ENCODE assay signal across 13 cellular contexts in genomic region chr5:147303976-147304375, GRCh38.
DNase-seq lines count a peak whose midpoint lies in the region; ATAC-seq and TF ChIP-seq lines count a peak whose summit lies in the region.
"Had no signal": no experiment of that assay in that cellular context is flagged by ENCODE, and none has a peak within 500 bp of the region (broad histone marks: within the 10 kb centered on the region; RNA-seq: fewer than 3 reads in every experiment).

No MANE protein-coding gene starts in this region.

- CTCF ChIA-PET in IMR-90 (lab: Yijun Ruan, JAX): interaction anchor here (0.6 kb wide), 1 partner anchor 341 kb away, joined by 3 read pairs; no protein-coding TSS in a partner anchor

- no peak overlapping the region for H3K56ac ChIP-seq in IMR-90 (ENCODE audit: extremely low read depth, insufficient read depth, low read length)

- H3K9me3 ChIP-seq in IMR-90 (ENCODE audit: control insufficient read depth, insufficient read depth, low read length): no peaks in the 10 kb centered on the region

- in situ Hi-C loops in IMR-90 (cut with MboI; ENCODE audit: low sequenced_read_pairs): no loop called here

- H2BK120ac ChIP-seq in IMR-90 (ENCODE audit: low read depth, low read length): no peak overlapping the region

- H2BK15ac ChIP-seq in IMR-90 (ENCODE audit: low read depth, low read length): no peak overlapping the region

- H3K9me1 ChIP-seq in IMR-90 (ENCODE audit: insufficient read depth, low read length): no peaks in the 10 kb centered on the region

- no peak overlapping the region for H3K9ac ChIP-seq in IMR-90 (ENCODE audit: low read depth, low read length)

- H3K4me2 ChIP-seq in IMR-90 (ENCODE audit: low read depth, low read length): no peak overlapping the region; the same call in 1 of the 2 replicates

- no peak overlapping the region for H3K23ac ChIP-seq in IMR-90 (ENCODE audit: low read depth, low read length)

- no peak overlapping the region for H4K5ac ChIP-seq in IMR-90 (ENCODE audit: low read depth, low read length)

- no CpG with 5 or more reads among the region's 2 CpGs for WGBS in IMR-90 (ENCODE audit: extremely low coverage in 2 of 2, insufficient read length in 1 of 2), 2 experiments

- H3K27me3 ChIP-seq in IMR-90 (ENCODE audit: control insufficient read depth, insufficient read depth, low read length): no peaks in the 10 kb centered on the region; the same call in 1 of the 2 replicates

- no peak for TF ChIP-seq POLR2A in IMR-90 (IDR thresholded peaks at IDR 0.05; ENCODE audit: low read depth, low read length)

- TF ChIP-seq RAD21 in IMR-90 (IDR thresholded peaks at IDR 0.05; ENCODE audit: low read length): no peak

- H3K27ac ChIP-seq in IMR-90 (ENCODE audit: insufficient read depth, low read length) (no peak overlapping the region), coronary artery (peak overlapping the region; percentile 28 to 49)

- BruUV-seq in IMR-90 (replicated peaks; lab: Mats Ljungman, UMichigan): no TSS peak

- ATAC-seq in IMR-90 (ENCODE audit: low read depth) (peak; percentile 81), HG03565 (IDR thresholded peaks at IDR 0.05; ENCODE audit: unreplicated experiment) (no peak), HG02938 (IDR thresholded peaks at IDR 0.05; ENCODE audit: unreplicated experiment) (no peak)
- ATAC-seq: natural killer cell had no signal

- DNase-seq in AG10803 (ENCODE audit: low read depth): peak; percentile 78
- peak; percentile 79 for DNase-seq in IMR-90
- DNase-seq in coronary artery (ENCODE audit: low spot score): no peak
- peak; percentile 49 for DNase-seq in mucosa of gallbladder (ENCODE audit: low spot score)
- no peak for DNase-seq in HuH-7 (ENCODE audit: low spot score)
- DNase-seq in NCI-H1436 treated with DMSO at 0.1 percent for 48 hours (lab: John Stamatoyannopoulos, UW): no peak
- DNase-seq: activated CD8-positive, alpha-beta memory T cell treated with anti-CD3 and anti-CD28 coated beads for 24 hours; COR-L47; natural killer cell; NCI-H2081 treated with DMSO at 0.1 percent for 48 hours; stimulated activated CD4-positive, alpha-beta T cell treated with anti-CD3 and anti-CD28 coated beads, Interleukin-1b, Interleukin-23, amount 100 ng/mL, for 48 hours had no signal

- H4K91ac ChIP-seq in IMR-90 (ENCODE audit: insufficient read depth, low read depth, low read length): no peak overlapping the region

- intact Hi-C loops in IMR-90 (cut with micrococcal nuclease): no loop called here

- H2AFZ ChIP-seq in IMR-90 (replicated peaks; ENCODE audit: low read length, poor library complexity): no peak overlapping the region

- peak overlapping the region; percentile 19 for H2BK5ac ChIP-seq in IMR-90 (ENCODE audit: low read depth, low read length, poor library complexity, severe bottlenecking)

- no peaks in the 10 kb centered on the region for H3K36me3 ChIP-seq in IMR-90 (ENCODE audit: control insufficient read depth, insufficient read depth, low read length)

- H3K14ac ChIP-seq in IMR-90 (replicated peaks; ENCODE audit: low read depth, low read length): no peak overlapping the region

- no peak for TF ChIP-seq CTCF in AG10803 (conservative IDR thresholded peaks at IDR 0.05; ENCODE audit: low read length)
- TF ChIP-seq CTCF in IMR-90 (conservative IDR thresholded peaks at IDR 0.05; ENCODE audit: low read depth, low read length): no peak
- TF ChIP-seq CTCF in coronary artery (IDR thresholded peaks at IDR 0.05): no peak

- H3K4ac ChIP-seq in IMR-90 (ENCODE audit: low read depth, low read length): no peak overlapping the region

- no peaks in the 10 kb centered on the region for H4K20me1 ChIP-seq in IMR-90 (ENCODE audit: insufficient read depth, low read length)

- H3K4me3 ChIP-seq in AG10803 (ENCODE audit: low read length) (no peak overlapping the region), IMR-90 (ENCODE audit: insufficient read depth, low read depth, low read length) (no peak overlapping the region), coronary artery (no peak overlapping the region)

- dilution Hi-C loops in IMR-90 (cut with HindIII; ENCODE audit: low sequenced_read_pairs, unreplicated experiment): no loop called here

- POLR2A ChIA-PET in IMR-90 (lab: Charles Lee; ENCODE audit: unreplicated experiment): no interaction called here

- H3K18ac ChIP-seq in IMR-90 (ENCODE audit: low read depth, low read length): no peak overlapping the region

- no peak overlapping the region for H2AK9ac ChIP-seq in IMR-90 (replicated peaks; ENCODE audit: low read depth, low read length, poor library complexity)

- H2BK20ac ChIP-seq in IMR-90 (ENCODE audit: low read depth, low read length): no peak overlapping the region

- H2AK5ac ChIP-seq in IMR-90 (ENCODE audit: low read depth, low read length): no peak overlapping the region

- H3K79me1 ChIP-seq in IMR-90 (ENCODE audit: low read depth in 1 of 2, low read length in 2 of 2): no peaks in the 10 kb centered on the region

- H3K4me1 ChIP-seq in IMR-90 (ENCODE audit: control insufficient read depth, insufficient read depth, low read length): no peaks in the 10 kb centered on the region; the same call in 1 of the 2 replicates

- H4K8ac ChIP-seq in IMR-90 (ENCODE audit: low read depth in 2 of 2, low read length in 2 of 2): no peak overlapping the region

TF ChIP-seq in IMR-90, 13 proteins besides CTCF, POLR2A, EP300 and RAD21:
- TF ChIP-seq MXI1 (IDR thresholded peaks at IDR 0.05; ENCODE audit: borderline replicate concordance, low read depth, low read length) (no peak), RCOR1 (IDR thresholded peaks at IDR 0.05; ENCODE audit: insufficient replicate concordance, low read length) (no peak), FOS (IDR thresholded peaks at IDR 0.05; ENCODE audit: low read depth, low read length) (no peak), ELK1 (IDR thresholded peaks at IDR 0.05; ENCODE audit: borderline replicate concordance, low read depth, low read length) (no peak), MAZ (IDR thresholded peaks at IDR 0.05; ENCODE audit: borderline replicate concordance, low read depth, low read length) (no peak), MAFK (IDR thresholded peaks at IDR 0.05; ENCODE audit: low read depth, low read length) (no peak), BHLHE40 (IDR thresholded peaks at IDR 0.05; ENCODE audit: low read depth, low read length) (no peak), NFE2L2 (IDR thresholded peaks at IDR 0.05; ENCODE audit: low read depth, low read length) (no peak), SMC3 (IDR thresholded peaks at IDR 0.05; ENCODE audit: low read depth, low read length) (no peak), CEBPB (IDR thresholded peaks at IDR 0.05; ENCODE audit: low read depth, low read length) (no peak), RFX5 (IDR thresholded peaks at IDR 0.05; ENCODE audit: low read depth, low read length) (no peak), CHD1 (IDR thresholded peaks at IDR 0.05; ENCODE audit: low read depth, low read length) (no peak)
- TF ChIP-seq, protein P1, sequence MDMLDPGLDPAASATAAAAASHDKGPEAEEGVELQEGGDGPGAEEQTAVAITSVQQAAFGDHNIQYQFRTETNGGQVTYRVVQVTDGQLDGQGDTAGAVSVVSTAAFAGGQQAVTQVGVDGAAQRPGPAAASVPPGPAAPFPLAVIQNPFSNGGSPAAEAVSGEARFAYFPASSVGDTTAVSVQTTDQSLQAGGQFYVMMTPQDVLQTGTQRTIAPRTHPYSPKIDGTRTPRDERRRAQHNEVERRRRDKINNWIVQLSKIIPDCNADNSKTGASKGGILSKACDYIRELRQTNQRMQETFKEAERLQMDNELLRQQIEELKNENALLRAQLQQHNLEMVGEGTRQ (IDR thresholded peaks at IDR 0.05; ENCODE audit: low read depth, low read length): no peak

Comparison
In these comparisons a context has a peak if more than half of its experiments do, and no peak if none do; other contexts are left out.
1. DNase-seq: peak in AG10803 (single experiment), IMR-90 (single experiment) and mucosa of gallbladder (single experiment); none in coronary artery (single experiment), HuH-7 (single experiment) and NCI-H1436 treated with DMSO at 0.1 percent for 48 hours (single experiment).